ENCODE assay signal across 8 cellular contexts in genomic region chr2:165902929-165903328, GRCh38. TPM values are rescaled to one million over a fixed set of nuclear protein-coding genes. Genes with fewer than 3 reads are reported as not detected.
A peak's percentile ranks its signal among the peaks of the same experiment; 100 is the strongest.
DNase-seq lines count a peak whose midpoint lies in the region; ATAC-seq, FAIRE-seq and TF ChIP-seq lines count a peak whose summit lies in the region.

No MANE protein-coding gene starts in this region.

- peak overlapping the region in 1 of 2 donors; percentile 2 for H3K27ac ChIP-seq in kidney (ENCODE audit: low read depth in 2 of 2, low read length in 2 of 2)

- peaks cover 5 to 18% of the 10 kb centered on the region in 2 donors for H3K36me3 ChIP-seq in kidney (ENCODE audit: control insufficient read depth in 1 of 2, insufficient read depth in 2 of 2, low read length in 2 of 2)

- peak; percentile 15 for FAIRE-seq in kidney (lab: Jason Lieb, UNC)

- H3K4me3 Mint-ChIP-seq in T-cell, result peak overlapping the region; percentile 7 to 57 (median 31)
- H3K4me3 Mint-ChIP-seq in WTC11, result no peak overlapping the region

- H3K9me3 ChIP-seq in kidney (ENCODE audit: control insufficient read depth in 1 of 2, low read length in 2 of 2), result no peaks in the 10 kb centered on the region

- CTCF ChIA-PET in T-cell (lab: Charles Lee) (interaction anchor here in 1 of 2 donors (1.5 kb wide), 1 partner anchor 14 kb away, joined by 4 read pairs; no protein-coding TSS in a partner anchor), WTC11 (lab: Charles Lee) (no interaction called here)

- H3K27me3 Mint-ChIP-seq in T-cell (no peaks in the 10 kb centered on the region), WTC11 (ENCODE audit: low read depth) (no peaks in the 10 kb centered on the region)

- TF ChIP-seq CTCF in kidney (IDR thresholded peaks at IDR 0.05; ENCODE audit: borderline replicate concordance, extremely low read depth, insufficient read depth) (no peak), WTC11 (IDR thresholded peaks at IDR 0.05) (no peak)

- POLR2A ChIA-PET in T-cell (lab: Charles Lee) (no interaction called here), WTC11 (lab: Charles Lee) (no interaction called here)

- in situ Hi-C loops in Caki2 (cut with HindIII; ENCODE audit: low pct_unique_long_range_greater_than_20kb, low sequenced_read_pairs), result no loop called here

- peak; percentile 49 for DNase-seq in Caki2 (ENCODE audit: low read depth)
- DNase-seq in T-cell, result no peak
- DNase-seq in kidney, result no peak
- no peak for DNase-seq in DMS 273 treated with DMSO at 0.1 percent for 48 hours (lab: John Stamatoyannopoulos, UW)
- no peak for DNase-seq in WTC11 (ENCODE audit: low spot score)
- no peak for DNase-seq in stimulated activated CD4-positive, alpha-beta T cell treated with anti-CD3 and anti-CD28 coated beads, Interleukin-4, amount 100 ng/mL, for 24 hours
- DNase-seq in activated CD4-positive, alpha-beta T cell treated with anti-CD3 and anti-CD28 coated beads, Interleukin-2, amount 50 U/mL, for 1 hour, result no peak

- ATAC-seq in GM21529 (IDR thresholded peaks at IDR 0.05; ENCODE audit: unreplicated experiment) (peak; percentile 58), T-cell (replicated peaks in 1 of 4) (no peak), WTC11 (no peak)

- H3K4me3 ChIP-seq in kidney (ENCODE audit: low read length in 2 of 2), result peak overlapping the region in 1 of 2 donors; percentile 18

- H3K27ac Mint-ChIP-seq in T-cell (peak overlapping the region in 1 of 2 donors; percentile 65), WTC11 (no peak overlapping the region)

- H3K9me3 Mint-ChIP-seq in T-cell (no peaks in the 10 kb centered on the region), WTC11 (no peaks in the 10 kb centered on the region)

- intact Hi-C loops in kidney (cut with DNase I), result no loop called here

- peaks cover 61% of the 10 kb centered on the region for H3K36me3 Mint-ChIP-seq in T-cell
- peaks cover 21% of the 10 kb centered on the region for H3K36me3 Mint-ChIP-seq in WTC11

- peaks cover 0 to 2% of the 10 kb centered on the region in 2 donors for H3K4me1 ChIP-seq in kidney (ENCODE audit: control insufficient read depth in 1 of 2, insufficient read depth in 1 of 2, low read depth in 1 of 2, low read length in 2 of 2)

- peaks cover 10 to 12% (median 12%) of the 10 kb centered on the region in 3 donors for H3K4me1 Mint-ChIP-seq in T-cell
- H3K4me1 Mint-ChIP-seq in WTC11, result no peaks in the 10 kb centered on the region

- H3K9ac ChIP-seq in kidney (ENCODE audit: low read length in 2 of 2), result no peak overlapping the region

TF ChIP-seq in WTC11, 78 proteins besides CTCF, POLR2A, EP300 and RAD21:
- no peak for TF ChIP-seq ZNF232 (CRISPR knock-in tag; IDR thresholded peaks at IDR 0.05)

RNA-seq across cellular contexts. Expression of gene TTC21B, which starts 50.6 kb away (rescaled TPM):
- 6.8 and 8.6 TPM in 2 replicates for total RNA-seq in Caki2 (2014; rRNA removed; shearing (Covaris generic); ENCODE audit: low replicate concordance)
- total RNA-seq in T-cell (10 to 100 TPM; 20.5 to 31.4 (median 23.4) TPM), kidney (15.2 TPM), WTC11 (2021) (16.9 to 20.8 TPM (median 17.8 TPM) in 3 replicates)
- polyA plus RNA-seq in kidney (ENCODE audit: insufficient read depth, low read depth, low replicate concordance), result 8.4 TPM
